In genomic region chr12:52347016-52347415, GRCh38 we compare ENCODE assay signal across 15 cellular contexts. TPM values are rescaled to one million over a fixed set of nuclear protein-coding genes. Genes with fewer than 3 reads are reported as not detected.
"Had no signal": no experiment of that assay in that cellular context is flagged by ENCODE, and none has a peak within 500 bp of the region (broad histone marks: within the 10 kb centered on the region; RNA-seq: fewer than 3 reads in every experiment).

No MANE protein-coding gene starts in this region.

- ATAC-seq: activated CD4-positive, alpha-beta T cell treated with anti-CD3 and anti-CD28 coated beads for 36 hours; activated T-cell treated with anti-CD3 and anti-CD28 coated beads, Interleukin-2, amount 50 U/mL, for 72 hours; stimulated activated effector memory CD8-positive, alpha-beta T cell treated with anti-CD3 and anti-CD28 coated beads, Interleukin-12 subunit alpha, Interleukin-12 subunit beta, amount 100 ng/mL, for 72 hours had no signal

- DNase-seq: activated CD4-positive, alpha-beta memory T cell treated with anti-CD3 and anti-CD28 coated beads, Interleukin-2, amount 10 ng/mL, durations not matched to agents 7 days and 5 days; activated CD4-positive, alpha-beta T cell treated with anti-CD3 and anti-CD28 coated beads for 36 hours; activated naive CD4-positive, alpha-beta T cell treated with anti-CD3 and anti-CD28 coated beads for 36 hours; activated T-cell treated with anti-CD3 and anti-CD28 coated beads, Interleukin-2, amount 50 U/mL, for 72 hours; dermis blood vessel endothelial cell; erythroblast; immature natural killer cell; T-helper 9 cell; transverse colon had no signal

- H3K36me3 ChIP-seq: SJSA1, transverse colon had no signal

- H3K4me1 ChIP-seq: SJSA1, transverse colon had no signal

- H3K9me3 ChIP-seq: SJSA1, transverse colon had no signal

- H3K4me2 ChIP-seq: smooth muscle cell had no signal

- H3K4me3 ChIP-seq: SJSA1, smooth muscle cell, transverse colon had no signal

- H3K27me3 ChIP-seq: transverse colon had no signal

- H3K27ac ChIP-seq: SJSA1, transverse colon, VCaP had no signal

RNA-seq across cellular contexts. Expression of gene KRT85, which starts 20.3 kb away (rescaled TPM):
- total RNA-seq: activated CD4-positive, alpha-beta memory T cell treated with anti-CD3 and anti-CD28 coated beads, Interleukin-2, amount 10 ng/mL, durations not matched to agents 7 days and 5 days; activated CD4-positive, alpha-beta T cell treated with anti-CD3 and anti-CD28 coated beads for 36 hours; activated naive CD4-positive, alpha-beta T cell treated with anti-CD3 and anti-CD28 coated beads for 36 hours; activated T-cell treated with anti-CD3 and anti-CD28 coated beads, Interleukin-2, amount 50 U/mL, for 72 hours; dermis blood vessel endothelial cell; lung microvascular endothelial cell; mononuclear cell; SJSA1; smooth muscle cell; transverse colon had no signal

RNA-seq across cellular contexts. Expression of gene KRT83, which starts 25.8 kb away (rescaled TPM):
- total RNA-seq: activated CD4-positive, alpha-beta memory T cell treated with anti-CD3 and anti-CD28 coated beads, Interleukin-2, amount 10 ng/mL, durations not matched to agents 7 days and 5 days; activated CD4-positive, alpha-beta T cell treated with anti-CD3 and anti-CD28 coated beads for 36 hours; activated naive CD4-positive, alpha-beta T cell treated with anti-CD3 and anti-CD28 coated beads for 36 hours; activated T-cell treated with anti-CD3 and anti-CD28 coated beads, Interleukin-2, amount 50 U/mL, for 72 hours; dermis blood vessel endothelial cell; lung microvascular endothelial cell; mononuclear cell; SJSA1; smooth muscle cell; transverse colon had no signal

RNA-seq across cellular contexts. Expression of gene KRT84, which starts 38.4 kb away (rescaled TPM):
- total RNA-seq: activated CD4-positive, alpha-beta memory T cell treated with anti-CD3 and anti-CD28 coated beads, Interleukin-2, amount 10 ng/mL, durations not matched to agents 7 days and 5 days; activated CD4-positive, alpha-beta T cell treated with anti-CD3 and anti-CD28 coated beads for 36 hours; activated naive CD4-positive, alpha-beta T cell treated with anti-CD3 and anti-CD28 coated beads for 36 hours; activated T-cell treated with anti-CD3 and anti-CD28 coated beads, Interleukin-2, amount 50 U/mL, for 72 hours; dermis blood vessel endothelial cell; lung microvascular endothelial cell; mononuclear cell; SJSA1; transverse colon had no signal

RNA-seq across cellular contexts. Expression of gene KRT81, which starts 55.7 kb away (rescaled TPM):
- total RNA-seq: activated CD4-positive, alpha-beta memory T cell treated with anti-CD3 and anti-CD28 coated beads, Interleukin-2, amount 10 ng/mL, durations not matched to agents 7 days and 5 days; activated CD4-positive, alpha-beta T cell treated with anti-CD3 and anti-CD28 coated beads for 36 hours; activated naive CD4-positive, alpha-beta T cell treated with anti-CD3 and anti-CD28 coated beads for 36 hours; activated T-cell treated with anti-CD3 and anti-CD28 coated beads, Interleukin-2, amount 50 U/mL, for 72 hours; dermis blood vessel endothelial cell; lung microvascular endothelial cell; mononuclear cell; transverse colon had no signal

RNA-seq across cellular contexts. Expression of gene KRT82, which starts 59.1 kb away (rescaled TPM):
- total RNA-seq: activated CD4-positive, alpha-beta memory T cell treated with anti-CD3 and anti-CD28 coated beads, Interleukin-2, amount 10 ng/mL, durations not matched to agents 7 days and 5 days; activated CD4-positive, alpha-beta T cell treated with anti-CD3 and anti-CD28 coated beads for 36 hours; activated naive CD4-positive, alpha-beta T cell treated with anti-CD3 and anti-CD28 coated beads for 36 hours; activated T-cell treated with anti-CD3 and anti-CD28 coated beads, Interleukin-2, amount 50 U/mL, for 72 hours; dermis blood vessel endothelial cell; lung microvascular endothelial cell; mononuclear cell; SJSA1; smooth muscle cell; transverse colon had no signal
